17 cellular contexts compared by ENCODE assay signal in the genomic region with DNA sequence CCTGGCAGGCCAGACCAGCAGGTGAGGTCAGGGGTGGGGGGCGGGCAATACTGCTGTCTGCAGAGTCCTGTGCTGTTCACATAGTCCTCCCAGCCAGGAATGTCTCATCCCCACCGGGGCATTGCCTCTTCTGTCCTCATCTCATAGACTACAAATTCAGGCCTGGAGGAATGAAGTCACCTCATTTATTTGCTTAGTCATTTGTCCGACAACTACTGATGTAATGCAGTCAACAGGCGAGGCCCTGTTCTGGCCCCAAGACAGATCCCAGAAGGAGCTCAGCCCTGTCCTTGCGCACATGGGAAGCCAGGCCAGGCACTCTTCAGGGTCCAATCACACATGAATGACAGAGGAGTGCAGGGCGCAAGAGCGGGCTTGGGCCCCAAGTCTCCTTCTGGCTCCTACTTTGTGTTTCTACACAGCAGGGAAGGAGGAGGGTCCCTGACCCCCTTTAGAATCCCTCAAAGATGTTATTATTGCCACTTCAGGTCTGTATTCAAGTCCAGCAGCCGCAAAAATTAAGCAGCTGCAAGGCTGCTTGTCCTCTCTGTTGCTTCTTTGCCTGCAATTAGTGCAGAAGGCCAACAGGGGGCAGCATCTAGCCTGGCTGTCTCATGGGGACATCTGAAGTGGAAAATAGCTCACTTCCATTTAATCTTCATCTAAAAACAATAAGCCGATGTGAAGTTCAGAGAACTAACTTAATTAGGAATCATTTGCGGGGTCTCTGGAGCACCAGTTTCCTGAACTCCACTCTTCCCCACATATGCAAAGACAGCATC. TPM values are rescaled to one million over a fixed set of nuclear protein-coding genes. Genes with fewer than 3 reads are reported as not detected.
A peak's percentile ranks its signal among the peaks of the same experiment; 100 is the strongest.
DNase-seq lines count a peak whose midpoint lies in the region; FAIRE-seq and TF ChIP-seq lines count a peak whose summit lies in the region.
"Had no signal": no experiment of that assay in that cellular context is flagged by ENCODE, and none has a peak within 500 bp of the region (broad histone marks: within the 10 kb centered on the region; RNA-seq: fewer than 3 reads in every experiment).

No MANE protein-coding gene starts in this region.

- no peaks in the 10 kb centered on the region for H3K36me3 ChIP-seq in MM.1S (replicated peaks; ENCODE audit: insufficient read depth, low read length)
- H3K36me3 ChIP-seq: neutrophil, Peyer's patch had no signal

- H3K27ac ChIP-seq in MM.1S (ENCODE audit: low read length), result no peak overlapping the region
- H3K27ac ChIP-seq: neutrophil, Peyer's patch had no signal

- no peak overlapping the region for H2AFZ ChIP-seq in MM.1S (ENCODE audit: low read length)

- H3F3A ChIP-seq in MM.1S (ENCODE audit: insufficient read depth, low read length), result no peaks in the 10 kb centered on the region

- H3K27me3 ChIP-seq in MM.1S (replicated peaks; ENCODE audit: insufficient read depth, low read length), result peaks cover 92% of the 10 kb centered on the region
- H3K27me3 ChIP-seq: Peyer's patch had no signal

- H3K36me3 Mint-ChIP-seq in activated CD4-positive, alpha-beta memory T cell treated with anti-CD3 and anti-CD28 coated beads for 36 hours, result no peaks in the 10 kb centered on the region
- H3K36me3 Mint-ChIP-seq: activated CD8-positive, alpha-beta memory T cell treated with anti-CD3 and anti-CD28 coated beads, Interleukin-2, amount 10 ng/mL, durations not matched to agents 7 days and 5 days had no signal

- peaks cover 7% of the 10 kb centered on the region for H3K9me3 Mint-ChIP-seq in activated CD4-positive, alpha-beta memory T cell treated with anti-CD3 and anti-CD28 coated beads for 36 hours

- no peak for FAIRE-seq in frontal cortex (lab: Jason Lieb, UNC)

- no peaks in the 10 kb centered on the region for H3K4me1 ChIP-seq in MM.1S (ENCODE audit: low read length)
- H3K4me1 ChIP-seq: Peyer's patch had no signal

- no peak overlapping the region for H3K4me3 ChIP-seq in MM.1S (ENCODE audit: low read length)
- H3K4me3 ChIP-seq in choroid plexus epithelial cell (ENCODE audit: low read depth, low read length), result no peak overlapping the region
- H3K4me3 ChIP-seq in retinal pigment epithelial cell (ENCODE audit: low read length), result no peak overlapping the region
- H3K4me3 ChIP-seq: Peyer's patch had no signal

- intact Hi-C loops in activated CD4-positive, alpha-beta memory T cell treated with anti-CD3 and anti-CD28 coated beads for 36 hours (cut with micrococcal nuclease), result no loop called here

- no peak overlapping the region for H3K27ac Mint-ChIP-seq in activated CD4-positive, alpha-beta memory T cell treated with anti-CD3 and anti-CD28 coated beads for 36 hours
- H3K27ac Mint-ChIP-seq: activated CD8-positive, alpha-beta memory T cell treated with anti-CD3 and anti-CD28 coated beads, Interleukin-2, amount 10 ng/mL, durations not matched to agents 7 days and 5 days had no signal

- H3K9me2 ChIP-seq in MM.1S (replicated peaks; ENCODE audit: insufficient read depth, low read length), result no peaks in the 10 kb centered on the region

- DNase-seq in SKM-1 (lab: John Stamatoyannopoulos, UW; ENCODE audit: unreplicated experiment) (peak; percentile 18), SKM-1 treated with dmso at 0.1 percent for 144 hours (lab: John Stamatoyannopoulos, UW; ENCODE audit: unreplicated experiment) (no peak), MM.1S (no peak), choroid plexus epithelial cell (ENCODE audit: low read depth) (no peak), retinal pigment epithelial cell (ENCODE audit: low read depth) (no peak), frontal cortex (ENCODE audit: low spot score in 2 of 2) (no peak), HCEC 1CT (no peak)
- no peak for DNase-seq in activated CD4-positive, alpha-beta memory T cell treated with anti-CD3 and anti-CD28 coated beads for 36 hours
- DNase-seq: activated CD8-positive, alpha-beta memory T cell treated with anti-CD3 and anti-CD28 coated beads, Interleukin-2, amount 10 ng/mL, durations not matched to agents 7 days and 5 days; dermis blood vessel endothelial cell; left ventricle myocardium superior; NCI-H2227 treated with DMSO at 0.1 percent for 48 hours; Peyer's patch; T-helper 9 cell; trophoblast cell had no signal

- no peak overlapping the region for H3K4me3 Mint-ChIP-seq in activated CD4-positive, alpha-beta memory T cell treated with anti-CD3 and anti-CD28 coated beads for 36 hours
- H3K4me3 Mint-ChIP-seq: activated CD8-positive, alpha-beta memory T cell treated with anti-CD3 and anti-CD28 coated beads, Interleukin-2, amount 10 ng/mL, durations not matched to agents 7 days and 5 days had no signal

- TF ChIP-seq CTCF in MM.1S (IDR thresholded peaks at IDR 0.05; ENCODE audit: low read length) (peak; percentile 53), choroid plexus epithelial cell (conservative IDR thresholded peaks at IDR 0.05; ENCODE audit: low read depth, low read length) (peak; percentile 43), retinal pigment epithelial cell (conservative IDR thresholded peaks at IDR 0.05; ENCODE audit: low read depth, low read length) (peak; percentile 35)

- CTCF ChIA-PET in activated CD4-positive, alpha-beta memory T cell treated with anti-CD3 and anti-CD28 coated beads for 36 hours (lab: Charles Lee), result interaction anchor here (0.5 to 1.3 kb wide), 4 partner anchors 9 to 228 kb away, joined by 3 read pairs; no protein-coding TSS in a partner anchor

- H3K27me3 Mint-ChIP-seq in activated CD4-positive, alpha-beta memory T cell treated with anti-CD3 and anti-CD28 coated beads for 36 hours, result peaks cover 38% of the 10 kb centered on the region

- H3K9me3 ChIP-seq in MM.1S (replicated peaks; ENCODE audit: insufficient read depth, low read length), result no peaks in the 10 kb centered on the region
- H3K9me3 ChIP-seq: neutrophil had no signal

- no peaks in the 10 kb centered on the region for H4K20me1 ChIP-seq in MM.1S (ENCODE audit: insufficient read depth, low read length)

- H3K79me2 ChIP-seq in MM.1S (ENCODE audit: low read length), result no peaks in the 10 kb centered on the region

- POLR2A ChIA-PET in activated CD4-positive, alpha-beta memory T cell treated with anti-CD3 and anti-CD28 coated beads for 36 hours (lab: Charles Lee), result no interaction called here

- H3K9ac ChIP-seq in MM.1S (ENCODE audit: low read length), result no peak overlapping the region

- H3K4me1 Mint-ChIP-seq in activated CD4-positive, alpha-beta memory T cell treated with anti-CD3 and anti-CD28 coated beads for 36 hours (ENCODE audit: low read depth), result no peaks in the 10 kb centered on the region
- H3K4me1 Mint-ChIP-seq: activated CD8-positive, alpha-beta memory T cell treated with anti-CD3 and anti-CD28 coated beads, Interleukin-2, amount 10 ng/mL, durations not matched to agents 7 days and 5 days had no signal

- no peak overlapping the region for H3K4me2 ChIP-seq in MM.1S (ENCODE audit: low read depth, low read length)

RNA-seq across cellular contexts. Expression of gene HMX1, which starts 15.2 kb away (rescaled TPM):
- not detected for total RNA-seq in activated CD4-positive, alpha-beta memory T cell treated with anti-CD3 and anti-CD28 coated beads for 36 hours
- total RNA-seq in frontal cortex, result not detected
- total RNA-seq: activated CD8-positive, alpha-beta memory T cell treated with anti-CD3 and anti-CD28 coated beads, Interleukin-2, amount 10 ng/mL, durations not matched to agents 7 days and 5 days; dermis blood vessel endothelial cell; glomerular endothelial cell; left ventricle myocardium superior; Peyer's patch had no signal
